ENCODE assay signal across 19 cellular contexts in genomic region chr17:42253601-42254000, GRCh38. TPM values are rescaled to one million over a fixed set of nuclear protein-coding genes. Genes with fewer than 3 reads are reported as not detected.
DNase-seq lines count a peak whose midpoint lies in the region; ATAC-seq and TF ChIP-seq lines count a peak whose summit lies in the region.
"Had no signal": no experiment of that assay in that cellular context is flagged by ENCODE, and none has a peak within 500 bp of the region (broad histone marks: within the 10 kb centered on the region; RNA-seq: fewer than 3 reads in every experiment).

No MANE protein-coding gene starts in this region.

- no peak overlapping the region for H3K9ac ChIP-seq in HCT116 (ENCODE audit: low read length)

- H3K27ac Mint-ChIP-seq in activated CD8-positive, alpha-beta memory T cell treated with anti-CD3 and anti-CD28 coated beads, Interleukin-2, amount 10 ng/mL, durations not matched to agents 7 days and 5 days = peak overlapping the region; percentile 86
- H3K27ac Mint-ChIP-seq in activated naive CD8-positive, alpha-beta T cell treated with anti-CD3 and anti-CD28 coated beads, Interleukin-2, amount 50 U/mL, for 24 hours = peak overlapping the region; percentile 45
- H3K27ac Mint-ChIP-seq in natural killer cell treated with Interleukin-12 subunit alpha and Interleukin-12 subunit beta and Interleukin-15 and Interleukin-18, amount 100 ng/mL, for 72 hours = peak overlapping the region; percentile 95 to 98
- H3K27ac Mint-ChIP-seq: progenitor cell of endocrine pancreas had no signal

- TF ChIP-seq POLR2A in HCT116 (IDR thresholded peaks at IDR 0.05; ENCODE audit: borderline replicate concordance, extremely low read depth, insufficient read depth, insufficient read length) = no peak

- CTCF ChIA-PET in activated CD8-positive, alpha-beta memory T cell treated with anti-CD3 and anti-CD28 coated beads, Interleukin-2, amount 10 ng/mL, durations not matched to agents 7 days and 5 days (lab: Charles Lee) = interaction anchor here (1.8 kb wide), 1 partner anchor 35 kb away, joined by 4 read pairs; the partner anchor contains the start of gene STAT5A
- CTCF ChIA-PET in HCT116 (lab: Charles Lee) = no interaction called here

- no peak overlapping the region for H3K4me3 ChIP-seq in HCT116 (replicated peaks in 1 of 2; ENCODE audit: low read depth in 1 of 2, low read length in 2 of 2)
- H3K4me3 ChIP-seq: Peyer's patch, spleen, vagina had no signal

- no peaks in the 10 kb centered on the region for H3K9me3 Mint-ChIP-seq in activated CD8-positive, alpha-beta memory T cell treated with anti-CD3 and anti-CD28 coated beads, Interleukin-2, amount 10 ng/mL, durations not matched to agents 7 days and 5 days (ENCODE audit: low read depth)
- no peaks in the 10 kb centered on the region for H3K9me3 Mint-ChIP-seq in activated naive CD8-positive, alpha-beta T cell treated with anti-CD3 and anti-CD28 coated beads, Interleukin-2, amount 50 U/mL, for 24 hours
- no peaks in the 10 kb centered on the region for H3K9me3 Mint-ChIP-seq in natural killer cell treated with Interleukin-12 subunit alpha and Interleukin-12 subunit beta and Interleukin-15 and Interleukin-18, amount 100 ng/mL, for 72 hours

- no peaks in the 10 kb centered on the region for H3K9me2 ChIP-seq in HCT116 (ENCODE audit: insufficient read depth)

- TF ChIP-seq RAD21 in HCT116 (IDR thresholded peaks at IDR 0.05; ENCODE audit: low read depth) = no peak

- TF ChIP-seq CTCF in HCT116 (IDR thresholded peaks at IDR 0.05 in 2 of 3, conservative IDR thresholded peaks at IDR 0.05 in 1 of 3; ENCODE audit: borderline replicate concordance in 1 of 3, insufficient read depth in 1 of 3, low read depth in 2 of 3, low read length in 2 of 3) = no peak

- H4K20me1 ChIP-seq in HCT116 (ENCODE audit: insufficient read depth) = no peaks in the 10 kb centered on the region

- BruUV-seq in HCT116 (replicated peaks; lab: Mats Ljungman, UMichigan) = no TSS peak

- H3K4me1 Mint-ChIP-seq in activated CD8-positive, alpha-beta memory T cell treated with anti-CD3 and anti-CD28 coated beads, Interleukin-2, amount 10 ng/mL, durations not matched to agents 7 days and 5 days = peaks cover 50% of the 10 kb centered on the region
- peaks cover 63% of the 10 kb centered on the region for H3K4me1 Mint-ChIP-seq in activated naive CD8-positive, alpha-beta T cell treated with anti-CD3 and anti-CD28 coated beads, Interleukin-2, amount 50 U/mL, for 24 hours
- H3K4me1 Mint-ChIP-seq in natural killer cell treated with Interleukin-12 subunit alpha and Interleukin-12 subunit beta and Interleukin-15 and Interleukin-18, amount 100 ng/mL, for 72 hours (ENCODE audit: low read depth in 2 of 2) = peaks cover 55 to 59% of the 10 kb centered on the region in 2 donors

- H3K27me3 ChIP-seq in HCT116 (ENCODE audit: insufficient read depth, low read length) = no peaks in the 10 kb centered on the region
- H3K27me3 ChIP-seq: Peyer's patch, spleen, vagina had no signal

- POLR2A ChIA-PET in HCT116 (lab: Charles Lee) = no interaction called here

- DNase-seq in activated CD8-positive, alpha-beta memory T cell treated with anti-CD3 and anti-CD28 coated beads, Interleukin-2, amount 10 ng/mL, durations not matched to agents 7 days and 5 days = no peak
- DNase-seq in activated CD8-positive, alpha-beta memory T cell treated with anti-CD3 and anti-CD28 coated beads for 24 hours = no peak
- DNase-seq in HCT116 (ENCODE audit: low read depth, low spot score) = no peak
- DNase-seq in activated naive CD8-positive, alpha-beta T cell treated with anti-CD3 and anti-CD28 coated beads, Interleukin-2, amount 50 U/mL, for 24 hours = no peak
- no peak for DNase-seq in natural killer cell treated with Interleukin-12 subunit alpha and Interleukin-12 subunit beta and Interleukin-15 and Interleukin-18, amount 100 ng/mL, for 72 hours (ENCODE audit: low spot score)
- no peak for DNase-seq in SK-N-DZ (ENCODE audit: low spot score)
- DNase-seq in activated CD8-positive, alpha-beta memory T cell treated with anti-CD3 and anti-CD28 coated beads, Interleukin-2, amount 50 U/mL, for 48 hours = no peak
- no peak for DNase-seq in NCI-H2081 (lab: John Stamatoyannopoulos, UW)
- DNase-seq: DND-41; foreskin melanocyte; NCI-H2029 treated with DMSO at 0.1 percent for 48 hours; NCI-H526; Peyer's patch; spleen; stimulated activated naive CD4-positive, alpha-beta T cell treated with Interleukin-2 at 50 U/mL for 16 hours had no signal

- H3K36me3 ChIP-seq in HCT116 (ENCODE audit: control insufficient read depth in 1 of 2, insufficient read depth in 2 of 2, low read length in 2 of 2) = no peaks in the 10 kb centered on the region
- H3K36me3 ChIP-seq: Peyer's patch, spleen, vagina had no signal

- no peak overlapping the region for H3K4me3 Mint-ChIP-seq in activated CD8-positive, alpha-beta memory T cell treated with anti-CD3 and anti-CD28 coated beads, Interleukin-2, amount 10 ng/mL, durations not matched to agents 7 days and 5 days
- no peak overlapping the region for H3K4me3 Mint-ChIP-seq in activated naive CD8-positive, alpha-beta T cell treated with anti-CD3 and anti-CD28 coated beads, Interleukin-2, amount 50 U/mL, for 24 hours
- no peak overlapping the region for H3K4me3 Mint-ChIP-seq in natural killer cell treated with Interleukin-12 subunit alpha and Interleukin-12 subunit beta and Interleukin-15 and Interleukin-18, amount 100 ng/mL, for 72 hours

- H3K4me2 ChIP-seq in HCT116 (ENCODE audit: low read length) = peak overlapping the region; percentile 22

- RAD21 ChIA-PET in HCT116 (lab: Charles Lee; ENCODE audit: low non-redundant PET in 1 of 2, low total read pairs in 2 of 2, uncharacterized antibody in 2 of 2, unreplicated experiment in 2 of 2) = no interaction called here

- no peaks in the 10 kb centered on the region for H3K27me3 Mint-ChIP-seq in activated CD8-positive, alpha-beta memory T cell treated with anti-CD3 and anti-CD28 coated beads, Interleukin-2, amount 10 ng/mL, durations not matched to agents 7 days and 5 days
- H3K27me3 Mint-ChIP-seq in activated naive CD8-positive, alpha-beta T cell treated with anti-CD3 and anti-CD28 coated beads, Interleukin-2, amount 50 U/mL, for 24 hours = no peaks in the 10 kb centered on the region
- H3K27me3 Mint-ChIP-seq in natural killer cell treated with Interleukin-12 subunit alpha and Interleukin-12 subunit beta and Interleukin-15 and Interleukin-18, amount 100 ng/mL, for 72 hours = no peaks in the 10 kb centered on the region
- H3K27me3 Mint-ChIP-seq: progenitor cell of endocrine pancreas had no signal

- ATAC-seq in activated CD8-positive, alpha-beta memory T cell treated with anti-CD3 and anti-CD28 coated beads, Interleukin-2, amount 10 ng/mL, durations not matched to agents 7 days and 5 days = no peak
- ATAC-seq in HCT116 = no peak
- ATAC-seq in activated naive CD8-positive, alpha-beta T cell treated with anti-CD3 and anti-CD28 coated beads, Interleukin-2, amount 50 U/mL, for 24 hours = no peak
- no peak for ATAC-seq in natural killer cell treated with Interleukin-12 subunit alpha and Interleukin-12 subunit beta and Interleukin-15 and Interleukin-18, amount 100 ng/mL, for 72 hours
- ATAC-seq: HepG2, left lobe of liver had no signal

- no peaks in the 10 kb centered on the region for H3K9me3 ChIP-seq in HCT116 (ENCODE audit: control insufficient read depth in 1 of 2, insufficient read depth in 1 of 2, low read depth in 1 of 2, low read length in 2 of 2)
- H3K9me3 ChIP-seq: Peyer's patch, spleen, vagina had no signal

- peaks cover 19 to 37% of the 10 kb centered on the region in 2 experiments for H3K4me1 ChIP-seq in HCT116 (ENCODE audit: control insufficient read depth in 1 of 2, insufficient read depth in 2 of 2, low read length in 2 of 2)
- H3K4me1 ChIP-seq: Peyer's patch had no signal

- H3K36me3 Mint-ChIP-seq in activated CD8-positive, alpha-beta memory T cell treated with anti-CD3 and anti-CD28 coated beads, Interleukin-2, amount 10 ng/mL, durations not matched to agents 7 days and 5 days = peaks cover 6% of the 10 kb centered on the region
- H3K36me3 Mint-ChIP-seq in activated naive CD8-positive, alpha-beta T cell treated with anti-CD3 and anti-CD28 coated beads, Interleukin-2, amount 50 U/mL, for 24 hours (ENCODE audit: low read depth) = peaks cover 2% of the 10 kb centered on the region
- no peaks in the 10 kb centered on the region for H3K36me3 Mint-ChIP-seq in natural killer cell treated with Interleukin-12 subunit alpha and Interleukin-12 subunit beta and Interleukin-15 and Interleukin-18, amount 100 ng/mL, for 72 hours

- H2AFZ ChIP-seq in HCT116 (ENCODE audit: low read depth, low read length, poor library complexity, severe bottlenecking) = no peak overlapping the region

- H3K79me2 ChIP-seq in HCT116 (ENCODE audit: insufficient read depth, low read length) = no peaks in the 10 kb centered on the region

- H3K27ac ChIP-seq in HCT116 (ENCODE audit: low read depth, low read length) = no peak overlapping the region
- H3K27ac ChIP-seq: Peyer's patch, vagina had no signal

- intact Hi-C loops in HCT116 (cut with micrococcal nuclease) = no loop called here

RNA-seq across cellular contexts. Expression of gene STAT5B, which starts 22.6 kb away (rescaled TPM):
- 100 to 1,000 TPM; 112 to 116 TPM for total RNA-seq in activated CD8-positive, alpha-beta memory T cell treated with anti-CD3 and anti-CD28 coated beads, Interleukin-2, amount 10 ng/mL, durations not matched to agents 7 days and 5 days
- 7.1 TPM for total RNA-seq in HCT116 (2021; ENCODE audit: unreplicated experiment)
- polyA plus RNA-seq in HCT116 (2012) = 3.4 and 4.0 TPM in 2 replicates
- total RNA-seq in natural killer cell treated with Interleukin-12 subunit alpha and Interleukin-12 subunit beta and Interleukin-15 and Interleukin-18, amount 100 ng/mL, for 72 hours = 100 to 1,000 TPM; 131 to 209 TPM
- 25.5 and 36.7 TPM in 2 replicates for polyA plus RNA-seq in SK-N-DZ (2014; cell fraction: cytosol; rRNA removed)
- polyA plus RNA-seq in SK-N-DZ (2014; cell fraction: nucleus; rRNA removed) = 72.8 and 97.3 TPM in 2 replicates

RNA-seq across cellular contexts. Expression of gene STAT5A, which starts 34.7 kb away (rescaled TPM):
- total RNA-seq in activated CD8-positive, alpha-beta memory T cell treated with anti-CD3 and anti-CD28 coated beads, Interleukin-2, amount 10 ng/mL, durations not matched to agents 7 days and 5 days = 100 to 1,000 TPM; 118 to 127 TPM
- total RNA-seq in HCT116 (2021; ENCODE audit: unreplicated experiment) = 0.91 TPM
- polyA plus RNA-seq in HCT116 (2012) = 0.16 and 0.18 TPM in 2 replicates
- 100 to 1,000 TPM; 187 to 392 TPM for total RNA-seq in natural killer cell treated with Interleukin-12 subunit alpha and Interleukin-12 subunit beta and Interleukin-15 and Interleukin-18, amount 100 ng/mL, for 72 hours
- polyA plus RNA-seq in SK-N-DZ (2014; cell fraction: cytosol; rRNA removed) = 10.1 and 12.0 TPM in 2 replicates
- polyA plus RNA-seq in SK-N-DZ (2014; cell fraction: nucleus; rRNA removed) = 13.6 and 19.3 TPM in 2 replicates

RNA-seq across cellular contexts. Expression of gene GHDC, which starts 59.3 kb away (rescaled TPM):
- 10 to 100 TPM; 17.0 to 18.0 TPM for total RNA-seq in activated CD8-positive, alpha-beta memory T cell treated with anti-CD3 and anti-CD28 coated beads, Interleukin-2, amount 10 ng/mL, durations not matched to agents 7 days and 5 days
- 13.2 TPM for total RNA-seq in HCT116 (2021; ENCODE audit: unreplicated experiment)
- polyA plus RNA-seq in HCT116 (2012) = 12.7 and 14.8 TPM in 2 replicates
- 10 to 100 TPM; 13.2 to 17.5 TPM for total RNA-seq in natural killer cell treated with Interleukin-12 subunit alpha and Interleukin-12 subunit beta and Interleukin-15 and Interleukin-18, amount 100 ng/mL, for 72 hours
- 38.9 and 58.1 TPM in 2 replicates for polyA plus RNA-seq in SK-N-DZ (2014; cell fraction: cytosol; rRNA removed)
- polyA plus RNA-seq in SK-N-DZ (2014; cell fraction: nucleus; rRNA removed) = 111 and 145 TPM in 2 replicates

Comparison
In these comparisons a context has a peak if more than half of its experiments do, and no peak if none do; other contexts are left out.
1. H3K27ac Mint-ChIP-seq: peak in every context shown above with its lines; median percentile 96 in natural killer cell treated with Interleukin-12 subunit alpha and Interleukin-12 subunit beta and Interleukin-15 and Interleukin-18, amount 100 ng/mL, for 72 hours; 86 in activated CD8-positive, alpha-beta memory T cell treated with anti-CD3 and anti-CD28 coated beads, Interleukin-2, amount 10 ng/mL, durations not matched to agents 7 days and 5 days; 45 in activated naive CD8-positive, alpha-beta T cell treated with anti-CD3 and anti-CD28 coated beads, Interleukin-2, amount 50 U/mL, for 24 hours.
2. RNA of gene STAT5B, which starts 22.6 kb away (total RNA-seq): 131 to 209 TPM in natural killer cell treated with Interleukin-12 subunit alpha and Interleukin-12 subunit beta and Interleukin-15 and Interleukin-18, amount 100 ng/mL, for 72 hours and 112 to 116 TPM in activated CD8-positive, alpha-beta memory T cell treated with anti-CD3 and anti-CD28 coated beads, Interleukin-2, amount 10 ng/mL, durations not matched to agents 7 days and 5 days; 7.1 TPM in HCT116 (single experiment); every median in the first group is over 10 times any median in the second.
3. RNA of gene STAT5A, which starts 34.7 kb away (total RNA-seq): 187 to 392 TPM in natural killer cell treated with Interleukin-12 subunit alpha and Interleukin-12 subunit beta and Interleukin-15 and Interleukin-18, amount 100 ng/mL, for 72 hours and 118 to 127 TPM in activated CD8-positive, alpha-beta memory T cell treated with anti-CD3 and anti-CD28 coated beads, Interleukin-2, amount 10 ng/mL, durations not matched to agents 7 days and 5 days; 0.91 TPM in HCT116 (single experiment); every median in the first group is over 10 times any median in the second.